12 cellular contexts compared by ENCODE assay signal in the genomic region with DNA sequence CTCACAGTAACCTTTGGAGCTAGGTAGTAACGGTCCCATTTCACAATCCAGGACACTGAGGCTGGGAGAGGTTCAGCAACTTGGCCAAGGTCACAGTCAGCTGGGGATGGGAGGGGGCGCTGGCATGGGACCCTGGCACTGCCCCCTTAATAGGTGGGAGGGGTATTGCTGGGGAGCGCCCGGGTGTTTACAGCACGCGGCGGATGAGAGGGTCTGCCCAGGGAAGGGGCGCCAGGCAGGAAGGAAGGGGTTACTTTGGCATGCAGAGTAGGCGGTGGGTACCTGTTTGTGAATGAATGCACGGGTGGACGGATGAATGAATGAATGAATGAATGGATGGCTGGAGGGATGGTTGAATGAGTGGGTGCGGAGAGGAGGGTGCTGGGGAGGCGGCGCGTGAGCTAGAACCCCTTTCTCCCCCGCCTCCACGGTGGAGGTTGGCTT. TPM values are rescaled to one million over a fixed set of nuclear protein-coding genes. Genes with fewer than 3 reads are reported as not detected.
DNase-seq lines count a peak whose midpoint lies in the region; ATAC-seq and TF ChIP-seq lines count a peak whose summit lies in the region.
"Had no signal": no experiment of that assay in that cellular context is flagged by ENCODE, and none has a peak within 500 bp of the region (broad histone marks: within the 10 kb centered on the region; RNA-seq: fewer than 3 reads in every experiment).

No MANE protein-coding gene starts in this region.

- H3K9ac ChIP-seq in HUES64 (ENCODE audit: low read depth, low read length), result no peak overlapping the region

- no peak overlapping the region for H3K27ac ChIP-seq in CD4-positive, CD25-positive, alpha-beta regulatory T cell (ENCODE audit: insufficient read depth, low read length, poor library complexity, severe bottlenecking)
- H3K27ac ChIP-seq in HUES64 (ENCODE audit: low read depth, low read length), result no peak overlapping the region
- no peak overlapping the region for H3K27ac ChIP-seq in ovary
- H3K27ac ChIP-seq in gastrocnemius medialis, result no peak overlapping the region

- TF ChIP-seq POLR2A in ovary (IDR thresholded peaks at IDR 0.05) (no peak), gastrocnemius medialis (IDR thresholded peaks at IDR 0.05) (no peak)

- H3K4me1 ChIP-seq in CD4-positive, CD25-positive, alpha-beta regulatory T cell (ENCODE audit: control insufficient read depth, insufficient read depth, low read length, poor library complexity, severe bottlenecking), result peaks cover 3% of the 10 kb centered on the region
- H3K4me1 ChIP-seq in HUES64 (ENCODE audit: insufficient read depth, low read length), result peaks cover 4% of the 10 kb centered on the region; the same call in 1 of the 2 replicates
- H3K4me1 ChIP-seq in ovary (ENCODE audit: insufficient read depth), result peaks cover 2% of the 10 kb centered on the region
- H3K4me1 ChIP-seq in gastrocnemius medialis, result peaks cover 18 to 27% of the 10 kb centered on the region in 2 donors

- no peaks in the 10 kb centered on the region for H3K36me3 ChIP-seq in CD4-positive, CD25-positive, alpha-beta regulatory T cell (ENCODE audit: control insufficient read depth, insufficient read depth, low read length)
- H3K36me3 ChIP-seq in HUES64 (ENCODE audit: insufficient read depth, low read length) (no peaks in the 10 kb centered on the region), ovary (no peaks in the 10 kb centered on the region), gastrocnemius medialis (no peaks in the 10 kb centered on the region)

- ATAC-seq in CD4-positive, CD25-positive, alpha-beta regulatory T cell (ENCODE audit: low read depth in 2 of 2), result no peak
- no peak for ATAC-seq in effector memory CD8-positive, alpha-beta T cell (replicated peaks)
- no peak for ATAC-seq in gastrocnemius medialis
- ATAC-seq: activated CD8-positive, alpha-beta T cell treated with anti-CD3 and anti-CD28 coated beads for 36 hours had no signal

- peaks cover 0 to 7% (median 2%) of the 10 kb centered on the region in 4 donors for H3K4me1 Mint-ChIP-seq in CD4-positive, CD25-positive, alpha-beta regulatory T cell
- H3K4me1 Mint-ChIP-seq in effector memory CD8-positive, alpha-beta T cell (ENCODE audit: low read depth in 2 of 2), result peaks cover 4% of the 10 kb centered on the region in 2 donors
- H3K4me1 Mint-ChIP-seq in progenitor cell of endocrine pancreas (ENCODE audit: low read depth), result peaks cover 2% of the 10 kb centered on the region

- peaks cover 0 to 4% (median 0%) of the 10 kb centered on the region in 7 donors for H3K9me3 Mint-ChIP-seq in CD4-positive, CD25-positive, alpha-beta regulatory T cell
- H3K9me3 Mint-ChIP-seq in effector memory CD8-positive, alpha-beta T cell, result no peaks in the 10 kb centered on the region
- no peaks in the 10 kb centered on the region for H3K9me3 Mint-ChIP-seq in progenitor cell of endocrine pancreas (ENCODE audit: low read depth)
- H3K9me3 Mint-ChIP-seq: activated CD8-positive, alpha-beta T cell treated with anti-CD3 and anti-CD28 coated beads for 36 hours had no signal

- H3K4me3 ChIP-seq in CD4-positive, CD25-positive, alpha-beta regulatory T cell (ENCODE audit: low read depth, low read length), result no peak overlapping the region
- peak overlapping the region; percentile 26 for H3K4me3 ChIP-seq in HUES64 (ENCODE audit: low read length)
- no peak overlapping the region for H3K4me3 ChIP-seq in ovary
- no peak overlapping the region for H3K4me3 ChIP-seq in gastrocnemius medialis

- intact Hi-C loops in ovary (cut with DNase I) (no loop called here), gastrocnemius medialis (cut with DNase I; ENCODE audit: low total_unique reads) (no loop called here)

- no peaks in the 10 kb centered on the region for H3K9me3 ChIP-seq in CD4-positive, CD25-positive, alpha-beta regulatory T cell (ENCODE audit: control insufficient read depth in 2 of 2, low read length in 2 of 2)
- H3K9me3 ChIP-seq in HUES64 (ENCODE audit: insufficient read depth, low read depth, low read length) (no peaks in the 10 kb centered on the region), ovary (no peaks in the 10 kb centered on the region), gastrocnemius medialis (no peaks in the 10 kb centered on the region)

- H3K27me3 Mint-ChIP-seq in CD4-positive, CD25-positive, alpha-beta regulatory T cell, result peaks cover 39% of the 10 kb centered on the region
- peaks cover 38 to 76% of the 10 kb centered on the region in 2 donors for H3K27me3 Mint-ChIP-seq in effector memory CD8-positive, alpha-beta T cell
- peaks cover 64% of the 10 kb centered on the region for H3K27me3 Mint-ChIP-seq in progenitor cell of endocrine pancreas

- TF ChIP-seq CTCF in progenitor cell of endocrine pancreas (IDR thresholded peaks at IDR 0.05; ENCODE audit: unreplicated experiment) (no peak), ovary (IDR thresholded peaks at IDR 0.05) (no peak), gastrocnemius medialis (IDR thresholded peaks at IDR 0.05 in 4 of 5, conservative IDR thresholded peaks at IDR 0.05 in 1 of 5) (no peak)

- in situ Hi-C loops in gastrocnemius medialis (cut with MboI; ENCODE audit: low sequenced_read_pairs in 4 of 4), result no loop called here

- no peaks in the 10 kb centered on the region for H3K36me3 Mint-ChIP-seq in CD4-positive, CD25-positive, alpha-beta regulatory T cell
- peaks cover 7% of the 10 kb centered on the region for H3K36me3 Mint-ChIP-seq in effector memory CD8-positive, alpha-beta T cell (ENCODE audit: insufficient read depth)
- H3K36me3 Mint-ChIP-seq in progenitor cell of endocrine pancreas (ENCODE audit: insufficient read depth), result no peaks in the 10 kb centered on the region

- H3K27ac Mint-ChIP-seq in CD4-positive, CD25-positive, alpha-beta regulatory T cell, result no peak overlapping the region
- H3K27ac Mint-ChIP-seq in effector memory CD8-positive, alpha-beta T cell, result no peak overlapping the region
- H3K27ac Mint-ChIP-seq in progenitor cell of endocrine pancreas, result no peak overlapping the region
- H3K27ac Mint-ChIP-seq: activated CD8-positive, alpha-beta T cell treated with anti-CD3 and anti-CD28 coated beads for 36 hours had no signal

- TF ChIP-seq EP300 in ovary (IDR thresholded peaks at IDR 0.05), result no peak

- no peaks in the 10 kb centered on the region for H3K27me3 ChIP-seq in CD4-positive, CD25-positive, alpha-beta regulatory T cell (ENCODE audit: control insufficient read depth, insufficient read depth, low read length)
- H3K27me3 ChIP-seq in HUES64 (ENCODE audit: insufficient read depth, low read length), result peaks cover 94% of the 10 kb centered on the region
- H3K27me3 ChIP-seq in ovary, result no peaks in the 10 kb centered on the region
- H3K27me3 ChIP-seq in gastrocnemius medialis, result peaks cover 0 to 3% (median 0%) of the 10 kb centered on the region in 3 donors

- WGBS in HUES64, result 32% methylated on average over 17 of the region's 17 CpGs
- WGBS in ovary, 3 donors, result 3 to 6% (median 4%) methylated on average over 17 of the region's 17 CpGs

- DNase-seq in CD4-positive, CD25-positive, alpha-beta regulatory T cell, result no peak
- DNase-seq in effector memory CD8-positive, alpha-beta T cell, result no peak
- DNase-seq in progenitor cell of endocrine pancreas (ENCODE audit: low spot score, unreplicated experiment) (no peak), ovary (no peak), gastrocnemius medialis (no peak), NCI-H1436 (lab: John Stamatoyannopoulos, UW) (no peak), retina (no peak)
- DNase-seq: activated CD8-positive, alpha-beta T cell treated with anti-CD3 and anti-CD28 coated beads for 36 hours; amniotic stem cell; NCI-H1105 treated with DMSO at 0.1 percent for 48 hours had no signal

- peak overlapping the region in 3 of 4 donors; percentile 21 to 55 (median 52) for H3K4me3 Mint-ChIP-seq in CD4-positive, CD25-positive, alpha-beta regulatory T cell
- H3K4me3 Mint-ChIP-seq in effector memory CD8-positive, alpha-beta T cell, result peak overlapping the region; percentile 76 to 78
- peak overlapping the region; percentile 65 for H3K4me3 Mint-ChIP-seq in progenitor cell of endocrine pancreas (ENCODE audit: low read depth)
- H3K4me3 Mint-ChIP-seq: activated CD8-positive, alpha-beta T cell treated with anti-CD3 and anti-CD28 coated beads for 36 hours had no signal

RNA-seq across cellular contexts. Expression of a gene that starts 0.6 kb away (rescaled TPM):
- total RNA-seq in CD4-positive, CD25-positive, alpha-beta regulatory T cell, result not detected
- polyA plus RNA-seq in CD4-positive, CD25-positive, alpha-beta regulatory T cell, result under 1 TPM in 1 of 4 donors, not detected in 3; 0.21 TPM
- 0.45 TPM for polyA plus RNA-seq in HUES64 (2013, experiment 1 of 2)
- polyA plus RNA-seq in HUES64 (2013, experiment 2 of 2), result 0.57 TPM
- total RNA-seq in progenitor cell of endocrine pancreas, result 0.17 and 0.24 TPM in 2 replicates
- total RNA-seq in ovary, result 1 to 10 TPM in 1 of 7 donors, under 1 TPM in 6; 0.23 to 1.2 (median 0.45) TPM
- polyA plus RNA-seq in ovary, result under 1 TPM; 0.13 to 0.17 TPM
- not detected for total RNA-seq in gastrocnemius medialis
- total RNA-seq: activated CD8-positive, alpha-beta T cell treated with anti-CD3 and anti-CD28 coated beads for 36 hours; epithelial cell of proximal tubule had no signal

RNA-seq across cellular contexts. Expression of a gene that starts 48.9 kb away (rescaled TPM):
- 78.6 TPM for total RNA-seq in CD4-positive, CD25-positive, alpha-beta regulatory T cell
- polyA plus RNA-seq in CD4-positive, CD25-positive, alpha-beta regulatory T cell, result 100 to 1,000 TPM; 156 to 216 (median 166) TPM
- 120 TPM for polyA plus RNA-seq in HUES64 (2013, experiment 1 of 2)
- 114 TPM for polyA plus RNA-seq in HUES64 (2013, experiment 2 of 2)
- total RNA-seq in progenitor cell of endocrine pancreas (122 and 124 TPM in 2 replicates), ovary (10 to 100 TPM; 49.4 to 66.7 (median 50.7) TPM), gastrocnemius medialis (10 to 100 TPM; 48.0 to 70.3 (median 59.5) TPM)
- polyA plus RNA-seq in ovary, result 10 to 100 TPM; 34.7 to 55.1 TPM
